ENCODE assay signal across 1 cellular context in genomic region chr2:33275689-33276444, GRCh38.
TF ChIP-seq lines count a peak whose summit lies in the region.

No MANE protein-coding gene starts in this region.

TF ChIP-seq in HepG2, 621 proteins besides CTCF, POLR2A, EP300 and RAD21 (continued from another document and continues in another):
- peak; percentile 67; the same call in 1 of the 2 replicates for TF ChIP-seq AHDC1 (CRISPR knock-in tag; IDR thresholded peaks at IDR 0.05; ENCODE audit: borderline replicate concordance)
- TF ChIP-seq ZNF879 (CRISPR knock-in tag; IDR thresholded peaks at IDR 0.05): no peak
- no peak for TF ChIP-seq TP53 (CRISPR knock-in tag; conservative IDR thresholded peaks at IDR 0.05)
- TF ChIP-seq CHD4 (IDR thresholded peaks at IDR 0.05; ENCODE audit: borderline replicate concordance, low read length): no peak
- no peak for TF ChIP-seq ZNF513 (CRISPR knock-in tag; conservative IDR thresholded peaks at IDR 0.05)
- TF ChIP-seq ZNF619 (CRISPR knock-in tag; IDR thresholded peaks at IDR 0.05): no peak
- 0 out of 2 replicates have a peak, but pooled peaks have one; percentile 51 for TF ChIP-seq ZNF746 (CRISPR knock-in tag; IDR thresholded peaks at IDR 0.05)
- no peak for TF ChIP-seq ZNF251 (CRISPR knock-in tag; IDR thresholded peaks at IDR 0.05)
- TF ChIP-seq, protein P1, sequence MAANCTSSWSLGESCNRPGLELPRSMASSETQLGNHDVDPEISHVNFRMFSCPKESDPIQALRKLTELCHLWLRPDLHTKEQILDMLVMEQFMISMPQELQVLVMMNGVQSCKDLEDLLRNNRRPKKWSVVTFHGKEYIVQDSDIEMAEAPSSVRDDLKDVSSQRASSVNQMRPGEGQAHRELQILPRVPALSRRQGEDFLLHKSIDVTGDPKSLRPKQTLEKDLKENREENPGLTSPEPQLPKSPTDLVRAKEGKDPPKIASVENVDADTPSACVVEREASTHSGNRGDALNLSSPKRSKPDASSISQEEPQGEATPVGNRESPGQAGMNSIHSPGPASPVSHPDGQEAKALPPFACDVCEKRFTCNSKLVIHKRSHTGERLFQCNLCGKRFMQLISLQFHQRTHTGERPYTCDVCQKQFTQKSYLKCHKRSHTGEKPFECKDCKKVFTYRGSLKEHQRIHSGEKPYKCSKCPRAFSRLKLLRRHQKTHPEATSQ (CRISPR knock-in tag; IDR thresholded peaks at IDR 0.05; ENCODE audit: borderline replicate concordance): no peak
- TF ChIP-seq IRF1 (CRISPR knock-in tag; IDR thresholded peaks at IDR 0.05; ENCODE audit: low read depth): no peak
- TF ChIP-seq DR1 (CRISPR knock-in tag; IDR thresholded peaks at IDR 0.05): no peak
- no peak for TF ChIP-seq RFXANK (CRISPR knock-in tag; IDR thresholded peaks at IDR 0.05)
- TF ChIP-seq, protein P2, sequence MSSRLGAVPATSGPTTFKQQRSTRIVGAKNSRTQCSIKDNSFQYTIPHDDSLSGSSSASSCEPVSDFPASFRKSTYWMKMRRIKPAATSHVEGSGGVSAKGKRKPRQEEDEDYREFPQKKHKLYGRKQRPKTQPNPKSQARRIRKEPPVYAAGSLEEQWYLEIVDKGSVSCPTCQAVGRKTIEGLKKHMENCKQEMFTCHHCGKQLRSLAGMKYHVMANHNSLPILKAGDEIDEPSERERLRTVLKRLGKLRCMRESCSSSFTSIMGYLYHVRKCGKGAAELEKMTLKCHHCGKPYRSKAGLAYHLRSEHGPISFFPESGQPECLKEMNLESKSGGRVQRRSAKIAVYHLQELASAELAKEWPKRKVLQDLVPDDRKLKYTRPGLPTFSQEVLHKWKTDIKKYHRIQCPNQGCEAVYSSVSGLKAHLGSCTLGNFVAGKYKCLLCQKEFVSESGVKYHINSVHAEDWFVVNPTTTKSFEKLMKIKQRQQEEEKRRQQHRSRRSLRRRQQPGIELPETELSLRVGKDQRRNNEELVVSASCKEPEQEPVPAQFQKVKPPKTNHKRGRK (CRISPR knock-in tag; IDR thresholded peaks at IDR 0.05): no peak
- no peak for TF ChIP-seq HES4 (CRISPR knock-in tag; IDR thresholded peaks at IDR 0.05; ENCODE audit: borderline replicate concordance)
- no peak for TF ChIP-seq ZNF230 (CRISPR knock-in tag; IDR thresholded peaks at IDR 0.05)
- no peak for TF ChIP-seq NR2F1 (CRISPR knock-in tag; IDR thresholded peaks at IDR 0.05)
- no peak for TF ChIP-seq ZNF569 (CRISPR knock-in tag; IDR thresholded peaks at IDR 0.05; ENCODE audit: borderline replicate concordance)
- no peak for TF ChIP-seq RBM22 (optimal IDR thresholded peaks at IDR 0.05; ENCODE audit: low read length)
- TF ChIP-seq RORA (CRISPR knock-in tag; IDR thresholded peaks at IDR 0.05): no peak
- TF ChIP-seq CHD2 (IDR thresholded peaks at IDR 0.05; ENCODE audit: low read depth, low read length): no peak
- no peak for TF ChIP-seq CEBPG (CRISPR knock-in tag; IDR thresholded peaks at IDR 0.05)
- no peak for TF ChIP-seq SMARCC2 (IDR thresholded peaks at IDR 0.05)
- TF ChIP-seq EZH2 (conservative IDR thresholded peaks at IDR 0.05; ENCODE audit: low read depth, low read length): no peak
- TF ChIP-seq, protein P3, sequence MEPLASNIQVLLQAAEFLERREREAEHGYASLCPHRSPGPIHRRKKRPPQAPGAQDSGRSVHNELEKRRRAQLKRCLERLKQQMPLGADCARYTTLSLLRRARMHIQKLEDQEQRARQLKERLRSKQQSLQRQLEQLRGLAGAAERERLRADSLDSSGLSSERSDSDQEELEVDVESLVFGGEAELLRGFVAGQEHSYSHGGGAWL (CRISPR knock-in tag; IDR thresholded peaks at IDR 0.05): no peak
- no peak for TF ChIP-seq FOXP1 (IDR thresholded peaks at IDR 0.05)
- peak; percentile 67 for TF ChIP-seq FOXP1 (CRISPR knock-in tag; IDR thresholded peaks at IDR 0.05)
- TF ChIP-seq, protein P4, sequence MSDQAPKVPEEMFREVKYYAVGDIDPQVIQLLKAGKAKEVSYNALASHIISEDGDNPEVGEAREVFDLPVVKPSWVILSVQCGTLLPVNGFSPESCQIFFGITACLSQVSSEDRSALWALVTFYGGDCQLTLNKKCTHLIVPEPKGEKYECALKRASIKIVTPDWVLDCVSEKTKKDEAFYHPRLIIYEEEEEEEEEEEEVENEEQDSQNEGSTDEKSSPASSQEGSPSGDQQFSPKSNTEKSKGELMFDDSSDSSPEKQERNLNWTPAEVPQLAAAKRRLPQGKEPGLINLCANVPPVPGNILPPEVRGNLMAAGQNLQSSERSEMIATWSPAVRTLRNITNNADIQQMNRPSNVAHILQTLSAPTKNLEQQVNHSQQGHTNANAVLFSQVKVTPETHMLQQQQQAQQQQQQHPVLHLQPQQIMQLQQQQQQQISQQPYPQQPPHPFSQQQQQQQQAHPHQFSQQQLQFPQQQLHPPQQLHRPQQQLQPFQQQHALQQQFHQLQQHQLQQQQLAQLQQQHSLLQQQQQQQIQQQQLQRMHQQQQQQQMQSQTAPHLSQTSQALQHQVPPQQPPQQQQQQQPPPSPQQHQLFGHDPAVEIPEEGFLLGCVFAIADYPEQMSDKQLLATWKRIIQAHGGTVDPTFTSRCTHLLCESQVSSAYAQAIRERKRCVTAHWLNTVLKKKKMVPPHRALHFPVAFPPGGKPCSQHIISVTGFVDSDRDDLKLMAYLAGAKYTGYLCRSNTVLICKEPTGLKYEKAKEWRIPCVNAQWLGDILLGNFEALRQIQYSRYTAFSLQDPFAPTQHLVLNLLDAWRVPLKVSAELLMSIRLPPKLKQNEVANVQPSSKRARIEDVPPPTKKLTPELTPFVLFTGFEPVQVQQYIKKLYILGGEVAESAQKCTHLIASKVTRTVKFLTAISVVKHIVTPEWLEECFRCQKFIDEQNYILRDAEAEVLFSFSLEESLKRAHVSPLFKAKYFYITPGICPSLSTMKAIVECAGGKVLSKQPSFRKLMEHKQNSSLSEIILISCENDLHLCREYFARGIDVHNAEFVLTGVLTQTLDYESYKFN (CRISPR knock-in tag; conservative IDR thresholded peaks at IDR 0.05): peak; percentile 44
- no peak for TF ChIP-seq ZNF576 (CRISPR knock-in tag; IDR thresholded peaks at IDR 0.05)
- 0 out of 2 replicates have a peak, but pooled peaks have one; percentile 51 for TF ChIP-seq ZNF768 (CRISPR knock-in tag; IDR thresholded peaks at IDR 0.05)
- no peak for TF ChIP-seq ZFP36 (IDR thresholded peaks at IDR 0.05; ENCODE audit: borderline replicate concordance, low read depth, low read length, partially characterized antibody)
- TF ChIP-seq ZBTB1 (CRISPR knock-in tag; IDR thresholded peaks at IDR 0.05; ENCODE audit: borderline replicate concordance): no peak
- peak; percentile 50; the same call in 1 of the 2 replicates for TF ChIP-seq TARDBP (CRISPR knock-in tag; IDR thresholded peaks at IDR 0.05)
- no peak for TF ChIP-seq PCBP2 (optimal IDR thresholded peaks at IDR 0.05; ENCODE audit: low read depth, low read length, poor library complexity, severe bottlenecking)
- TF ChIP-seq NCOA5 (CRISPR knock-in tag; IDR thresholded peaks at IDR 0.05): no peak
- peak; percentile 91 for TF ChIP-seq ARID5B (CRISPR knock-in tag; IDR thresholded peaks at IDR 0.05)
- no peak for TF ChIP-seq MXD4 (CRISPR knock-in tag; IDR thresholded peaks at IDR 0.05)
- no peak for TF ChIP-seq ZNF121 (CRISPR knock-in tag; IDR thresholded peaks at IDR 0.05)
- TF ChIP-seq DPF2 (CRISPR knock-in tag; IDR thresholded peaks at IDR 0.05; ENCODE audit: borderline replicate concordance, low read depth): no peak
- no peak for TF ChIP-seq ZNF782 (CRISPR knock-in tag; IDR thresholded peaks at IDR 0.05; ENCODE audit: borderline replicate concordance)
- TF ChIP-seq GTF3A (CRISPR knock-in tag; conservative IDR thresholded peaks at IDR 0.05): no peak
- TF ChIP-seq ARID2 (CRISPR knock-in tag; IDR thresholded peaks at IDR 0.05; ENCODE audit: borderline replicate concordance): no peak
